Comparison of ENCODE assay signal across 1 cellular context in genomic region chr20:50110141-50111047, GRCh38.
A peak's percentile ranks its signal among the peaks of the same experiment; 100 is the strongest.
TF ChIP-seq lines count a peak whose summit lies in the region.

No MANE protein-coding gene starts in this region.

TF ChIP-seq in K562, 482 proteins besides CTCF, POLR2A, EP300 and RAD21 (continued from another document):
- TF ChIP-seq USF2 (CRISPR knock-in tag; IDR thresholded peaks at IDR 0.05) (no peak), SPI1 (IDR thresholded peaks at IDR 0.05; ENCODE audit: borderline replicate concordance, low read depth, low read length) (no peak), SP2 (IDR thresholded peaks at IDR 0.05; ENCODE audit: extremely low read depth, low read depth, low read length, poor library complexity, severe bottlenecking) (no peak), ZNF224 (CRISPR knock-in tag; IDR thresholded peaks at IDR 0.05) (no peak), HDGF (IDR thresholded peaks at IDR 0.05) (0 out of 2 replicates have a peak, but pooled peaks have one; percentile 56), RBBP5 (IDR thresholded peaks at IDR 0.05; ENCODE audit: borderline replicate concordance, insufficient read depth, low read length, poor library complexity, severe bottlenecking) (no peak), SUPT5H (IDR thresholded peaks at IDR 0.05) (0 out of 2 replicates have a peak, but pooled peaks have one; percentile 27), NKRF (IDR thresholded peaks at IDR 0.05; ENCODE audit: borderline replicate concordance) (0 out of 2 replicates have a peak, but pooled peaks have one; percentile 7), RFX1 (IDR thresholded peaks at IDR 0.05) (peak; percentile 48; the same call in 1 of the 2 replicates), TAF7 (tag; IDR thresholded peaks at IDR 0.05) (no peak), USF1 (CRISPR knock-in tag; IDR thresholded peaks at IDR 0.05) (0 out of 2 replicates have a peak, but pooled peaks have one; percentile 11), RBM25 (IDR thresholded peaks at IDR 0.05; ENCODE audit: low read depth, low read length, severe bottlenecking) (peak; percentile 80), BACH1 (tag; IDR thresholded peaks at IDR 0.05) (no peak), ZNF324 (CRISPR knock-in tag; IDR thresholded peaks at IDR 0.05) (no peak), SMARCB1 (IDR thresholded peaks at IDR 0.05; ENCODE audit: insufficient read length, low read depth) (no peak), GATA2 (CRISPR knock-in tag; IDR thresholded peaks at IDR 0.05) (no peak), TCFL5 (CRISPR knock-in tag; conservative IDR thresholded peaks at IDR 0.05) (no peak), C11orf30 (IDR thresholded peaks at IDR 0.05; ENCODE audit: low read depth) (no peak), STAT5B (CRISPR knock-in tag; IDR thresholded peaks at IDR 0.05) (no peak), SMARCA5 (IDR thresholded peaks at IDR 0.05) (peak; percentile 86), BRF1 (IDR thresholded peaks at IDR 0.05; ENCODE audit: borderline replicate concordance, extremely low read depth, insufficient read length) (no peak), OTX1 (CRISPR knock-in tag; IDR thresholded peaks at IDR 0.05) (no peak), FIP1L1 (IDR thresholded peaks at IDR 0.05; ENCODE audit: low read depth, low read length, poor library complexity, severe bottlenecking) (no peak), NR2C2 (CRISPR knock-in tag; IDR thresholded peaks at IDR 0.05) (no peak), NR2C2 (tag; IDR thresholded peaks at IDR 0.05) (peak; percentile 37; the same call in 1 of the 2 replicates), NFRKB (IDR thresholded peaks at IDR 0.05; ENCODE audit: low read depth) (no peak), ZNF3 (CRISPR knock-in tag; IDR thresholded peaks at IDR 0.05) (no peak), KDM5B (IDR thresholded peaks at IDR 0.05; ENCODE audit: insufficient replicate concordance, low read depth, low read length) (no peak), ID3 (CRISPR knock-in tag; IDR thresholded peaks at IDR 0.05) (no peak), ID3 (tag; IDR thresholded peaks at IDR 0.05) (no peak), MTA3 (IDR thresholded peaks at IDR 0.05; ENCODE audit: borderline replicate concordance) (no peak), FOXM1 (IDR thresholded peaks at IDR 0.05; ENCODE audit: low read depth) (no peak), FOXM1 (CRISPR knock-in tag; IDR thresholded peaks at IDR 0.05; ENCODE audit: low read depth) (no peak), RCOR1 (IDR thresholded peaks at IDR 0.05; ENCODE audit: borderline replicate concordance in 1 of 2, low read depth in 2 of 2, low read length in 2 of 2) (peak in 1 of 2 experiments; percentile 8; a peak in 1 of 4 replicates), THRB (CRISPR knock-in tag; conservative IDR thresholded peaks at IDR 0.05) (0 out of 2 replicates have a peak, but pooled peaks have one; percentile 39), HEY1 (CRISPR knock-in tag; IDR thresholded peaks at IDR 0.05; ENCODE audit: borderline replicate concordance) (no peak), YY1 (IDR thresholded peaks at IDR 0.05; ENCODE audit: borderline replicate concordance in 1 of 3, control insufficient read depth in 1 of 3, extremely low read depth in 1 of 3, insufficient read depth in 3 of 3, insufficient read length in 1 of 3, insufficient replicate concordance in 2 of 3, low read depth in 1 of 3, low read length in 2 of 3) (no peak)
- TF ChIP-seq, protein P1, sequence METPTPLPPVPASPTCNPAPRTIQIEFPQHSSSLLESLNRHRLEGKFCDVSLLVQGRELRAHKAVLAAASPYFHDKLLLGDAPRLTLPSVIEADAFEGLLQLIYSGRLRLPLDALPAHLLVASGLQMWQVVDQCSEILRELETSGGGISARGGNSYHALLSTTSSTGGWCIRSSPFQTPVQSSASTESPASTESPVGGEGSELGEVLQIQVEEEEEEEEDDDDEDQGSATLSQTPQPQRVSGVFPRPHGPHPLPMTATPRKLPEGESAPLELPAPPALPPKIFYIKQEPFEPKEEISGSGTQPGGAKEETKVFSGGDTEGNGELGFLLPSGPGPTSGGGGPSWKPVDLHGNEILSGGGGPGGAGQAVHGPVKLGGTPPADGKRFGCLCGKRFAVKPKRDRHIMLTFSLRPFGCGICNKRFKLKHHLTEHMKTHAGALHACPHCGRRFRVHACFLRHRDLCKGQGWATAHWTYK (CRISPR knock-in tag; IDR thresholded peaks at IDR 0.05): no peak
- TF ChIP-seq, protein P2, sequence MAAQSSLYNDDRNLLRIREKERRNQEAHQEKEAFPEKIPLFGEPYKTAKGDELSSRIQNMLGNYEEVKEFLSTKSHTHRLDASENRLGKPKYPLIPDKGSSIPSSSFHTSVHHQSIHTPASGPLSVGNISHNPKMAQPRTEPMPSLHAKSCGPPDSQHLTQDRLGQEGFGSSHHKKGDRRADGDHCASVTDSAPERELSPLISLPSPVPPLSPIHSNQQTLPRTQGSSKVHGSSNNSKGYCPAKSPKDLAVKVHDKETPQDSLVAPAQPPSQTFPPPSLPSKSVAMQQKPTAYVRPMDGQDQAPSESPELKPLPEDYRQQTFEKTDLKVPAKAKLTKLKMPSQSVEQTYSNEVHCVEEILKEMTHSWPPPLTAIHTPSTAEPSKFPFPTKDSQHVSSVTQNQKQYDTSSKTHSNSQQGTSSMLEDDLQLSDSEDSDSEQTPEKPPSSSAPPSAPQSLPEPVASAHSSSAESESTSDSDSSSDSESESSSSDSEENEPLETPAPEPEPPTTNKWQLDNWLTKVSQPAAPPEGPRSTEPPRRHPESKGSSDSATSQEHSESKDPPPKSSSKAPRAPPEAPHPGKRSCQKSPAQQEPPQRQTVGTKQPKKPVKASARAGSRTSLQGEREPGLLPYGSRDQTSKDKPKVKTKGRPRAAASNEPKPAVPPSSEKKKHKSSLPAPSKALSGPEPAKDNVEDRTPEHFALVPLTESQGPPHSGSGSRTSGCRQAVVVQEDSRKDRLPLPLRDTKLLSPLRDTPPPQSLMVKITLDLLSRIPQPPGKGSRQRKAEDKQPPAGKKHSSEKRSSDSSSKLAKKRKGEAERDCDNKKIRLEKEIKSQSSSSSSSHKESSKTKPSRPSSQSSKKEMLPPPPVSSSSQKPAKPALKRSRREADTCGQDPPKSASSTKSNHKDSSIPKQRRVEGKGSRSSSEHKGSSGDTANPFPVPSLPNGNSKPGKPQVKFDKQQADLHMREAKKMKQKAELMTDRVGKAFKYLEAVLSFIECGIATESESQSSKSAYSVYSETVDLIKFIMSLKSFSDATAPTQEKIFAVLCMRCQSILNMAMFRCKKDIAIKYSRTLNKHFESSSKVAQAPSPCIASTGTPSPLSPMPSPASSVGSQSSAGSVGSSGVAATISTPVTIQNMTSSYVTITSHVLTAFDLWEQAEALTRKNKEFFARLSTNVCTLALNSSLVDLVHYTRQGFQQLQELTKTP (IDR thresholded peaks at IDR 0.05; ENCODE audit: low read depth in 1 of 2, partially characterized antibody in 2 of 2): no peak
